ENCODE assay signal across 8 cellular contexts in genomic region chr17:38349097-38349904, GRCh38. TPM values are rescaled to one million over a fixed set of nuclear protein-coding genes. Genes with fewer than 3 reads are reported as not detected.
DNase-seq lines count a peak whose midpoint lies in the region; FAIRE-seq and TF ChIP-seq lines count a peak whose summit lies in the region.

No MANE protein-coding gene starts in this region.

- BruUV-seq in A673 (replicated peaks; lab: Mats Ljungman, UMichigan): no TSS peak
- BruUV-seq in mammary epithelial cell (replicated peaks; lab: Mats Ljungman, UMichigan): no TSS peak

- no peak overlapping the region for H3K27ac ChIP-seq in A673 (ENCODE audit: low read depth, low read length, poor library complexity, severe bottlenecking)
- no peak overlapping the region for H3K27ac ChIP-seq in mammary epithelial cell (ENCODE audit: insufficient read depth, low read depth, low read length)
- H3K27ac ChIP-seq in kidney (ENCODE audit: low read depth in 2 of 2, low read length in 2 of 2): no peak overlapping the region

- POLR2A ChIA-PET in A673 (lab: Charles Lee; ENCODE audit: low non-redundant PET): interaction anchor here (0.6 kb wide), 1 partner anchor 63 kb away, joined by 8 read pairs; no protein-coding TSS in a partner anchor

- WGBS in mammary epithelial cell (ENCODE audit: low coverage, missing lambda C conversion rate): 33% methylated on average over 10 of the region's 10 CpGs

- intact Hi-C loops in A673 (cut with micrococcal nuclease; ENCODE audit: unreplicated experiment) (loop anchor here (1.0 kb wide), 1 partner anchor 65 kb away; no protein-coding TSS in a partner anchor), mammary epithelial cell (cut with micrococcal nuclease) (loop anchor here (1.0 to 2.0 kb wide), 4 partner anchors 32 to 318 kb away; no protein-coding TSS in a partner anchor), kidney (cut with DNase I) (no loop called here)

- dilution Hi-C loops in mammary epithelial cell (cut with HindIII; ENCODE audit: low sequenced_read_pairs): no loop called here

- H3K79me2 ChIP-seq in mammary epithelial cell (ENCODE audit: insufficient read depth, low read length): peaks cover 22% of the 10 kb centered on the region

- no peaks in the 10 kb centered on the region for H3K36me3 ChIP-seq in A673 (ENCODE audit: insufficient read depth, low read length, poor library complexity, severe bottlenecking)
- H3K36me3 ChIP-seq in mammary epithelial cell (ENCODE audit: insufficient read depth, low read length): no peaks in the 10 kb centered on the region
- H3K36me3 ChIP-seq in kidney (ENCODE audit: control insufficient read depth in 1 of 2, insufficient read depth in 2 of 2, low read length in 2 of 2): no peaks in the 10 kb centered on the region

- H3K9ac ChIP-seq in mammary epithelial cell (ENCODE audit: insufficient read depth, low read length) (no peak overlapping the region), kidney (ENCODE audit: low read length in 2 of 2) (no peak overlapping the region)

- CTCF ChIA-PET in A673 (lab: Charles Lee): interaction anchor here (0.5 to 2.5 kb wide), 7 partner anchors 11 to 467 kb away, joined by 3 to 27 read pairs (median 4); no protein-coding TSS in a partner anchor
- CTCF ChIA-PET in mammary epithelial cell (lab: Charles Lee; ENCODE audit: low non-redundant PET): interaction anchor here (0.5 to 1.0 kb wide), 6 partner anchors 12 to 315 kb away, joined by 3 to 23 read pairs (median 4); no protein-coding TSS in a partner anchor

- FAIRE-seq in H54 (lab: Jason Lieb, UNC) (no peak), kidney (lab: Jason Lieb, UNC) (no peak)

- H2AFZ ChIP-seq in mammary epithelial cell (ENCODE audit: low read depth, low read length): no peak overlapping the region

- H3K9me3 ChIP-seq in A673 (ENCODE audit: low read depth, low read length, poor library complexity, severe bottlenecking): no peaks in the 10 kb centered on the region
- H3K9me3 ChIP-seq in mammary epithelial cell (replicated peaks; ENCODE audit: insufficient read depth, low read length): no peaks in the 10 kb centered on the region
- H3K9me3 ChIP-seq in kidney (ENCODE audit: control insufficient read depth in 1 of 2, low read length in 2 of 2): no peaks in the 10 kb centered on the region

- TF ChIP-seq POLR2A in H54 (IDR thresholded peaks at IDR 0.05; ENCODE audit: low read depth, low read length): no peak

- TF ChIP-seq CTCF in A673 (conservative IDR thresholded peaks at IDR 0.05; ENCODE audit: low read depth, low read length) (peak; percentile 74), WI38 (IDR thresholded peaks at IDR 0.05; ENCODE audit: low read depth, low read length) (peak; percentile 97), mammary epithelial cell (conservative IDR thresholded peaks at IDR 0.05 in 1 of 2, IDR thresholded peaks at IDR 0.05 in 1 of 2; ENCODE audit: extremely low read depth in 1 of 2, insufficient read depth in 1 of 2, low read depth in 1 of 2, low read length in 2 of 2) (peak; percentile 98 to 99), kidney (IDR thresholded peaks at IDR 0.05; ENCODE audit: borderline replicate concordance, extremely low read depth, insufficient read depth) (peak; percentile 95)

- H3K4me2 ChIP-seq in mammary epithelial cell (ENCODE audit: insufficient read depth, low read depth, low read length): no peak overlapping the region

- no peak overlapping the region for H3K4me3 ChIP-seq in A673 (ENCODE audit: low read depth, low read length, poor library complexity, severe bottlenecking)
- no peak overlapping the region for H3K4me3 ChIP-seq in WI38 (ENCODE audit: low read depth, low read length)
- no peak overlapping the region for H3K4me3 ChIP-seq in mammary epithelial cell (replicated peaks in 1 of 3; ENCODE audit: insufficient read depth in 1 of 3, low read depth in 2 of 3, low read length in 3 of 3)
- H3K4me3 ChIP-seq in kidney (ENCODE audit: low read length in 2 of 2): no peak overlapping the region

- no peaks in the 10 kb centered on the region for H3K27me3 ChIP-seq in A673 (replicated peaks; ENCODE audit: insufficient read depth, low read depth, low read length, poor library complexity)
- H3K27me3 ChIP-seq in mammary epithelial cell (ENCODE audit: insufficient read depth, low read length): no peaks in the 10 kb centered on the region

- H3K4me1 ChIP-seq in A673 (ENCODE audit: insufficient read depth, low read length, poor library complexity, severe bottlenecking) (peaks cover 8% of the 10 kb centered on the region), mammary epithelial cell (ENCODE audit: insufficient read depth, low read length) (peaks cover 10% of the 10 kb centered on the region), kidney (ENCODE audit: control insufficient read depth in 1 of 2, insufficient read depth in 1 of 2, low read depth in 1 of 2, low read length in 2 of 2) (peaks cover 10 to 14% of the 10 kb centered on the region in 2 donors)

- in situ Hi-C loops in mammary epithelial cell (cut with MboI; ENCODE audit: low sequenced_read_pairs in 2 of 2): loop anchor here (5.0 to 25.0 kb wide), 2 partner anchors 63 to 313 kb away; partner anchors contain the start of gene EPOP (in 1 of the 2)

- DNase-seq in A673 (ENCODE audit: low spot score) (peak; percentile 75), H54 (ENCODE audit: insufficient read length, low spot score) (peak; percentile 56), NCI-H226 (peak; percentile 68), mammary epithelial cell (peak; percentile 69), kidney (peak; percentile 87), epidermal melanocyte (ENCODE audit: insufficient read length, low spot score) (no peak)
- DNase-seq in stimulated activated CD4-positive, alpha-beta T cell treated with anti-CD3 and anti-CD28 coated beads, Interleukin-1b, Interleukin-23, amount 100 ng/mL, for 4 hours (ENCODE audit: low read depth in 2 of 2): peak; percentile 77 to 80

- no peaks in the 10 kb centered on the region for H4K20me1 ChIP-seq in mammary epithelial cell (ENCODE audit: insufficient read depth, low read length)

RNA-seq across cellular contexts. Expression of gene SOCS7, which starts 2.3 kb away (rescaled TPM):
- 15.2 and 17.3 TPM in 2 replicates for total RNA-seq in A673 (2021)
- total RNA-seq in mammary epithelial cell: 10 to 100 TPM; 16.2 to 23.2 TPM
- 9.6 TPM for polyA plus RNA-seq in mammary epithelial cell
- polyA minus RNA-seq in mammary epithelial cell: 53.3 TPM
- 18.7 TPM for total RNA-seq in kidney
- polyA plus RNA-seq in kidney (ENCODE audit: insufficient read depth, low read depth, low replicate concordance): 2.7 TPM

RNA-seq across cellular contexts. Expression of gene GPR179, which starts 5.5 kb away (rescaled TPM):
- 0.04 TPM in 2 replicates for total RNA-seq in A673 (2021)
- total RNA-seq in mammary epithelial cell: not detected
- under 0.01 TPM for polyA plus RNA-seq in mammary epithelial cell
- not detected for polyA minus RNA-seq in mammary epithelial cell
- total RNA-seq in kidney: not detected
- not detected for polyA plus RNA-seq in kidney (ENCODE audit: insufficient read depth, low read depth, low replicate concordance)

RNA-seq across cellular contexts. Expression of gene MRPL45, which starts 52.3 kb away (rescaled TPM):
- total RNA-seq in A673 (2021) (34.4 and 36.5 TPM in 2 replicates), mammary epithelial cell (10 to 100 TPM; 30.7 to 34.1 TPM), kidney (28.0 TPM)
- polyA plus RNA-seq in mammary epithelial cell (47.0 TPM), kidney (ENCODE audit: insufficient read depth, low read depth, low replicate concordance) (45.9 TPM)
- polyA minus RNA-seq in mammary epithelial cell: 29.5 TPM
